ENCODE assay signal across 1 cellular context in genomic region chr12:132460571-132460970, GRCh38.
A peak's percentile ranks its signal among the peaks of the same experiment; 100 is the strongest.
TF ChIP-seq lines count a peak whose summit lies in the region.

No MANE protein-coding gene starts in this region.

TF ChIP-seq in HepG2, 621 proteins besides CTCF, POLR2A, EP300 and RAD21 (continued from another document):
- TF ChIP-seq GMEB2 (CRISPR knock-in tag; IDR thresholded peaks at IDR 0.05; ENCODE audit: low read depth) (no peak), MED1 (CRISPR knock-in tag; IDR thresholded peaks at IDR 0.05) (no peak), ZNF253 (CRISPR knock-in tag; IDR thresholded peaks at IDR 0.05; ENCODE audit: borderline replicate concordance) (no peak), MYC (CRISPR knock-in tag; IDR thresholded peaks at IDR 0.05; ENCODE audit: borderline replicate concordance) (0 out of 2 replicates have a peak, but pooled peaks have one; percentile 16), ZBTB49 (CRISPR knock-in tag; IDR thresholded peaks at IDR 0.05; ENCODE audit: borderline replicate concordance) (no peak), ZNF407 (CRISPR knock-in tag; IDR thresholded peaks at IDR 0.05; ENCODE audit: not compliant biosample characterization) (no peak), ZNF510 (CRISPR knock-in tag; IDR thresholded peaks at IDR 0.05; ENCODE audit: low read depth) (no peak), ZNF737 (CRISPR knock-in tag; IDR thresholded peaks at IDR 0.05; ENCODE audit: borderline replicate concordance) (no peak), NFYB (CRISPR knock-in tag; IDR thresholded peaks at IDR 0.05) (peak; percentile 36; the same call in 1 of the 2 replicates), ZNF746 (CRISPR knock-in tag; IDR thresholded peaks at IDR 0.05) (no peak), MZF1 (CRISPR knock-in tag; IDR thresholded peaks at IDR 0.05; ENCODE audit: borderline replicate concordance) (no peak), ZNF547 (CRISPR knock-in tag; IDR thresholded peaks at IDR 0.05) (no peak), HNF4A (CRISPR knock-in tag; IDR thresholded peaks at IDR 0.05) (0 out of 2 replicates have a peak, but pooled peaks have one; percentile 37)
